Comparison of ENCODE assay signal across 20 cellular contexts in genomic region chr18:76437011-76437410, GRCh38.
"Had no signal": no experiment of that assay in that cellular context is flagged by ENCODE, and none has a peak within 500 bp of the region (broad histone marks: within the 10 kb centered on the region; RNA-seq: fewer than 3 reads in every experiment).

No MANE protein-coding gene starts in this region.

- H3K4me1 Mint-ChIP-seq: activated B cell treated with CpG ODN at 0.5 μM for 24 hours; central memory CD8-positive, alpha-beta T cell had no signal

- H3K4me1 ChIP-seq: body of pancreas had no signal

- H3K4me3 ChIP-seq: body of pancreas, gastroesophageal sphincter, hepatocyte had no signal

- H3K27me3 ChIP-seq: body of pancreas, gastroesophageal sphincter, hepatocyte had no signal

- H3K27ac Mint-ChIP-seq: activated B cell treated with CpG ODN at 0.5 μM for 24 hours; activated CD8-positive, alpha-beta T cell treated with anti-CD3 and anti-CD28 coated beads, Interleukin-2, amount 10 ng/mL, durations not matched to agents 7 days and 5 days; activated naive CD8-positive, alpha-beta T cell treated with anti-CD3 and anti-CD28 coated beads for 36 hours had no signal

- H3K27ac ChIP-seq: body of pancreas, epithelial cell of prostate, gastroesophageal sphincter, hepatocyte had no signal

- H3K27me3 Mint-ChIP-seq: activated B cell treated with CpG ODN at 0.5 μM for 24 hours; activated naive CD8-positive, alpha-beta T cell treated with anti-CD3 and anti-CD28 coated beads for 36 hours; naive thymus-derived CD8-positive, alpha-beta T cell had no signal

- H3K4me3 Mint-ChIP-seq: activated B cell treated with CpG ODN at 0.5 μM for 24 hours; activated CD8-positive, alpha-beta T cell treated with anti-CD3 and anti-CD28 coated beads, Interleukin-2, amount 10 ng/mL, durations not matched to agents 7 days and 5 days; activated naive CD8-positive, alpha-beta T cell treated with anti-CD3 and anti-CD28 coated beads for 36 hours; central memory CD8-positive, alpha-beta T cell; naive thymus-derived CD8-positive, alpha-beta T cell had no signal

- ATAC-seq: activated CD8-positive, alpha-beta T cell treated with anti-CD3 and anti-CD28 coated beads, Interleukin-2, amount 10 ng/mL, durations not matched to agents 7 days and 5 days; body of pancreas; gastroesophageal sphincter; naive thymus-derived CD8-positive, alpha-beta T cell had no signal

- H3K9me3 ChIP-seq: body of pancreas had no signal

- H3K9me3 Mint-ChIP-seq: activated B cell treated with CpG ODN at 0.5 μM for 24 hours; activated naive CD8-positive, alpha-beta T cell treated with anti-CD3 and anti-CD28 coated beads for 36 hours; central memory CD8-positive, alpha-beta T cell; naive thymus-derived CD8-positive, alpha-beta T cell had no signal

- DNase-seq: activated B cell treated with CpG ODN at 0.5 μM for 24 hours; activated CD4-positive, alpha-beta T cell treated with anti-CD3 and anti-CD28 coated beads for 48 hours; activated CD8-positive, alpha-beta T cell treated with anti-CD3 and anti-CD28 coated beads, Interleukin-2, amount 10 ng/mL, durations not matched to agents 7 days and 5 days; activated gamma-delta T cell treated with Interleukin-2 at 50 U/mL for 16 hours; activated naive CD8-positive, alpha-beta T cell treated with anti-CD3 and anti-CD28 coated beads for 36 hours; amygdala; body of pancreas; effector memory CD4-positive, alpha-beta T cell; mesenchymal stem cell; naive thymus-derived CD8-positive, alpha-beta T cell; stimulated activated CD4-positive, alpha-beta T cell treated with anti-CD3 and anti-CD28 coated beads, Interleukin-15, amount 100 ng/mL, for 24 hours; stimulated activated CD4-positive, alpha-beta T cell treated with anti-CD3 and anti-CD28 coated beads, Interleukin-4, amount 100 ng/mL, for 1 hour; stimulated activated naive CD4-positive, alpha-beta T cell; substantia nigra; T-helper 2 cell; trophoblast cell had no signal
